Comparison of ENCODE assay signal across 14 cellular contexts in genomic region chr7:17524746-17525145, GRCh38.
A peak's percentile ranks its signal among the peaks of the same experiment; 100 is the strongest.
DNase-seq lines count a peak whose midpoint lies in the region.
"Had no signal": no experiment of that assay in that cellular context is flagged by ENCODE, and none has a peak within 500 bp of the region (broad histone marks: within the 10 kb centered on the region; RNA-seq: fewer than 3 reads in every experiment).

No MANE protein-coding gene starts in this region.

- H3K4ac ChIP-seq in neuronal stem cell (ENCODE audit: low read length): no peak overlapping the region

- H4K91ac ChIP-seq in neuronal stem cell (ENCODE audit: low read depth, low read length, poor library complexity): no peak overlapping the region

- H3K4me1 Mint-ChIP-seq in activated naive CD4-positive, alpha-beta T cell treated with anti-CD3 and anti-CD28 coated beads for 36 hours (ENCODE audit: low read depth): peaks cover 7% of the 10 kb centered on the region
- H3K4me1 Mint-ChIP-seq: naive B cell had no signal

- H2AK5ac ChIP-seq in neuronal stem cell (ENCODE audit: low read depth, low read length): no peak overlapping the region

- H3K27ac Mint-ChIP-seq in activated naive CD4-positive, alpha-beta T cell treated with anti-CD3 and anti-CD28 coated beads for 36 hours: no peak overlapping the region
- H3K27ac Mint-ChIP-seq: naive B cell; stimulated activated naive CD8-positive, alpha-beta T cell treated with anti-CD3 and anti-CD28 coated beads, Interleukin-15, Interleukin-2, amounts not matched to agents 100 ng/mL and 50 ng/mL, for 24 hours had no signal

- peak; percentile 92 for DNase-seq in EH (ENCODE audit: low read depth)
- peak; percentile 46 for DNase-seq in LoVo (ENCODE audit: low spot score)
- DNase-seq in dedifferentiated amniotic fluid mesenchymal stem cell (ENCODE audit: extremely low spot score): peak; percentile 48
- no peak for DNase-seq in neuronal stem cell (ENCODE audit: low spot score)
- no peak for DNase-seq in NCI-H1436 (lab: John Stamatoyannopoulos, UW)
- DNase-seq in activated naive CD4-positive, alpha-beta T cell treated with anti-CD3 and anti-CD28 coated beads for 36 hours: no peak
- no peak for DNase-seq in ureter (ENCODE audit: low spot score)
- DNase-seq: effector CD4-positive, alpha-beta T cell; naive B cell; WERI-Rb-1 had no signal

- H3K9me3 ChIP-seq in neuronal stem cell (replicated peaks in 1 of 2; ENCODE audit: control insufficient read depth in 2 of 2, insufficient read depth in 1 of 2, low read depth in 1 of 2, low read length in 2 of 2): no peaks in the 10 kb centered on the region
- H3K9me3 ChIP-seq: HAP-1, right atrium auricular region had no signal

- no peak overlapping the region for H2BK15ac ChIP-seq in neuronal stem cell (ENCODE audit: low read length)

- intact Hi-C loops in activated naive CD4-positive, alpha-beta T cell treated with anti-CD3 and anti-CD28 coated beads for 36 hours (cut with micrococcal nuclease): no loop called here

- H3K23ac ChIP-seq in neuronal stem cell (ENCODE audit: low read depth, low read length, poor library complexity): no peak overlapping the region

- H2BK5ac ChIP-seq in neuronal stem cell (ENCODE audit: low read length): no peak overlapping the region

- H2AFZ ChIP-seq in neuronal stem cell (ENCODE audit: low read length): peak overlapping the region; percentile 13

- no peak overlapping the region for H3K18ac ChIP-seq in neuronal stem cell (ENCODE audit: low read length)

- H3K27me3 Mint-ChIP-seq in activated naive CD4-positive, alpha-beta T cell treated with anti-CD3 and anti-CD28 coated beads for 36 hours (ENCODE audit: low read depth): peaks cover 6% of the 10 kb centered on the region
- H3K27me3 Mint-ChIP-seq: CD4-positive, alpha-beta memory T cell; naive B cell; stimulated activated naive CD8-positive, alpha-beta T cell treated with anti-CD3 and anti-CD28 coated beads, Interleukin-15, Interleukin-2, amounts not matched to agents 100 ng/mL and 50 ng/mL, for 24 hours had no signal

- H3K4me2 ChIP-seq in neuronal stem cell (ENCODE audit: insufficient read depth, low read length, poor library complexity, severe bottlenecking): no peak overlapping the region

- no peaks in the 10 kb centered on the region for H3K79me1 ChIP-seq in neuronal stem cell (ENCODE audit: low read depth, low read length)

- no peak overlapping the region for H3K9ac ChIP-seq in neuronal stem cell (ENCODE audit: low read depth, low read length, poor library complexity)

- H3K36me3 ChIP-seq in neuronal stem cell (replicated peaks in 1 of 2; ENCODE audit: control insufficient read depth in 2 of 2, insufficient read depth in 2 of 2, low read length in 2 of 2): no peaks in the 10 kb centered on the region
- H3K36me3 ChIP-seq: HAP-1, right atrium auricular region, WERI-Rb-1 had no signal

- no peak overlapping the region for H3K4me3 Mint-ChIP-seq in activated naive CD4-positive, alpha-beta T cell treated with anti-CD3 and anti-CD28 coated beads for 36 hours
- H3K4me3 Mint-ChIP-seq: naive B cell; stimulated activated naive CD8-positive, alpha-beta T cell treated with anti-CD3 and anti-CD28 coated beads, Interleukin-15, Interleukin-2, amounts not matched to agents 100 ng/mL and 50 ng/mL, for 24 hours had no signal

- no CpG with 5 or more reads among the region's 3 CpGs for WGBS in neuronal stem cell (ENCODE audit: extremely low coverage in 2 of 2, insufficient read length in 2 of 2, insufficient replicate concordance in 1 of 2), 2 donors

- no peaks in the 10 kb centered on the region for H3K27me3 ChIP-seq in neuronal stem cell (ENCODE audit: control insufficient read depth in 3 of 3, insufficient read depth in 3 of 3, low read depth in 1 of 3, low read length in 3 of 3)
- H3K27me3 ChIP-seq: right atrium auricular region had no signal

- no peak overlapping the region for H3K27ac ChIP-seq in neuronal stem cell (replicated peaks; ENCODE audit: low read length)
- H3K27ac ChIP-seq: WERI-Rb-1 had no signal

- no peak overlapping the region for H2BK120ac ChIP-seq in neuronal stem cell (ENCODE audit: low read depth, low read length)

- CTCF ChIA-PET in activated naive CD4-positive, alpha-beta T cell treated with anti-CD3 and anti-CD28 coated beads for 36 hours (lab: Charles Lee): interaction anchor here (1.1 kb wide), 1 partner anchor 542 kb away, joined by 4 read pairs; no protein-coding TSS in a partner anchor

- no peak overlapping the region for H3K14ac ChIP-seq in neuronal stem cell (ENCODE audit: low read length)

- no peaks in the 10 kb centered on the region for H3K9me3 Mint-ChIP-seq in activated naive CD4-positive, alpha-beta T cell treated with anti-CD3 and anti-CD28 coated beads for 36 hours
- H3K9me3 Mint-ChIP-seq: CD4-positive, alpha-beta memory T cell; naive B cell; stimulated activated naive CD8-positive, alpha-beta T cell treated with anti-CD3 and anti-CD28 coated beads, Interleukin-15, Interleukin-2, amounts not matched to agents 100 ng/mL and 50 ng/mL, for 24 hours had no signal

- H3K4me3 ChIP-seq in neuronal stem cell (ENCODE audit: low read length in 2 of 2): no peak overlapping the region
- H3K4me3 ChIP-seq: HAP-1, right atrium auricular region had no signal

- no peaks in the 10 kb centered on the region for H3K4me1 ChIP-seq in neuronal stem cell (ENCODE audit: control insufficient read depth in 2 of 2, insufficient read depth in 1 of 2, low read depth in 1 of 2, low read length in 2 of 2)
- H3K4me1 ChIP-seq: HAP-1 had no signal

- no peaks in the 10 kb centered on the region for H3K36me3 Mint-ChIP-seq in activated naive CD4-positive, alpha-beta T cell treated with anti-CD3 and anti-CD28 coated beads for 36 hours (ENCODE audit: low read depth)
- H3K36me3 Mint-ChIP-seq: CD4-positive, alpha-beta memory T cell; naive B cell had no signal

- no peak overlapping the region for H4K8ac ChIP-seq in neuronal stem cell (ENCODE audit: low read depth, low read length)

- no peak overlapping the region for H2BK12ac ChIP-seq in neuronal stem cell (ENCODE audit: low read length)

Comparison
In these comparisons a context has a peak if more than half of its experiments do, and no peak if none do; other contexts are left out.
1. DNase-seq: peak in EH (single experiment), LoVo (single experiment) and dedifferentiated amniotic fluid mesenchymal stem cell (single experiment); none in neuronal stem cell (single experiment), NCI-H1436 (single experiment), activated naive CD4-positive, alpha-beta T cell treated with anti-CD3 and anti-CD28 coated beads for 36 hours (single experiment) and ureter (single experiment).